ENCODE assay signal across 8 cellular contexts in the genomic region with DNA sequence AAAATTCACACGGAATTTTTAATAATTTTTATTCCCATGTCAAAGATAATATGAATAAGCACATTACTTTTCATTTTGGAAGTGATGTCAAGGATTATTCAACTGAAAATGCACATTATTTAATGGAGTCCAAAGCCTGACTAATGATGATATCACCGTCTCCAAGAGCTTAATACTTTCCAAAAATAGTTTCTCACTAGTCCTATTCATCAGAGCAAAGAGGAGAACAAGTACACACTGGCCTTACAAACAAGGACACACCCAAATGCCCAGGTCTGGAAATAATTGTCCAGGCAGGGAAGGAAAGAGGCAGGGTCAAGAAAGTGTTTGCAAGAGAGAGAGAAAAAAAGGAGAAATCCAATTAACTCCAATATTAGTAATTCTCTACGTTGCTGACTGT.
DNase-seq lines count a peak whose midpoint lies in the region; ATAC-seq and TF ChIP-seq lines count a peak whose summit lies in the region.

No MANE protein-coding gene starts in this region.

- H3K4me1 Mint-ChIP-seq in stimulated activated effector memory CD8-positive, alpha-beta T cell treated with anti-CD3 and anti-CD28 coated beads, Interleukin-12 subunit alpha, Interleukin-12 subunit beta, amount 100 ng/mL, for 72 hours = no peaks in the 10 kb centered on the region

- TF ChIP-seq POLR2A in body of pancreas (IDR thresholded peaks at IDR 0.05) = no peak

- peak overlapping the region; percentile 6; the same call in 1 of the 2 replicates for H3K9ac ChIP-seq in GM23248

- H3K4me2 ChIP-seq in GM23248 (ENCODE audit: unreplicated experiment) = peak overlapping the region; percentile 51

- no peaks in the 10 kb centered on the region for H3K36me3 Mint-ChIP-seq in stimulated activated effector memory CD8-positive, alpha-beta T cell treated with anti-CD3 and anti-CD28 coated beads, Interleukin-12 subunit alpha, Interleukin-12 subunit beta, amount 100 ng/mL, for 72 hours

- H3K27ac Mint-ChIP-seq in stimulated activated effector memory CD8-positive, alpha-beta T cell treated with anti-CD3 and anti-CD28 coated beads, Interleukin-12 subunit alpha, Interleukin-12 subunit beta, amount 100 ng/mL, for 72 hours = peak overlapping the region; percentile 39

- H3K27me3 ChIP-seq in GM23248 (replicated peaks; ENCODE audit: insufficient read depth) (no peaks in the 10 kb centered on the region), body of pancreas (no peaks in the 10 kb centered on the region), right cardiac atrium (ENCODE audit: control insufficient read depth, insufficient read depth) (no peaks in the 10 kb centered on the region)

- no peaks in the 10 kb centered on the region; the same call in 1 of the 2 replicates for H3K9me2 ChIP-seq in GM23248 (ENCODE audit: insufficient read depth)

- no peaks in the 10 kb centered on the region for H3K9me3 Mint-ChIP-seq in stimulated activated effector memory CD8-positive, alpha-beta T cell treated with anti-CD3 and anti-CD28 coated beads, Interleukin-12 subunit alpha, Interleukin-12 subunit beta, amount 100 ng/mL, for 72 hours

- intact Hi-C loops in body of pancreas (cut with DNase I) (loop anchor here (10.0 kb wide), 1 partner anchor 72 kb away; no protein-coding TSS in a partner anchor), right cardiac atrium (cut with DNase I) (no loop called here)

- H3K27ac ChIP-seq in GM23248 = peak overlapping the region; percentile 70
- H3K27ac ChIP-seq in body of pancreas = peak overlapping the region in 1 of 4 donors; percentile 1
- H3K27ac ChIP-seq in right cardiac atrium (ENCODE audit: low read length) = peak overlapping the region; percentile 79

- in situ Hi-C loops in GM23248 (cut with MboI) = no loop called here

- H3K4me1 ChIP-seq in GM23248 (ENCODE audit: insufficient read depth) (peaks cover 15% of the 10 kb centered on the region), body of pancreas (no peaks in the 10 kb centered on the region), right cardiac atrium (ENCODE audit: control insufficient read depth, insufficient read depth, low read length) (peaks cover 4% of the 10 kb centered on the region)

- peaks cover 16% of the 10 kb centered on the region for H3F3A ChIP-seq in GM23248 (ENCODE audit: insufficient read depth)

- 1 to 2% methylated on average over 3 of the region's 3 CpGs for WGBS in GM23248 (ENCODE audit: low coverage in 1 of 2, low lambda C conversion rate in 2 of 2, missing lambda C conversion rate in 2 of 2), 2 experiments
- WGBS in body of pancreas, 2 donors = 44 to 45% methylated on average over 3 of the region's 3 CpGs
- WGBS in right cardiac atrium = 40% methylated on average over 3 of the region's 3 CpGs

- TF ChIP-seq CTCF in body of pancreas (IDR thresholded peaks at IDR 0.05) = no peak

- peak overlapping the region; percentile 17 for H2AFZ ChIP-seq in GM23248

- H3K4me3 ChIP-seq in GM23248 = peak overlapping the region; percentile 15; the same call in 1 of the 2 replicates
- no peak overlapping the region for H3K4me3 ChIP-seq in body of pancreas
- H3K4me3 ChIP-seq in right cardiac atrium (ENCODE audit: low read length) = no peak overlapping the region

- peak; percentile 91 for DNase-seq in GM23248
- DNase-seq in body of pancreas = no peak
- DNase-seq in right cardiac atrium = no peak
- DNase-seq in stimulated activated effector memory CD8-positive, alpha-beta T cell treated with anti-CD3 and anti-CD28 coated beads, Interleukin-12 subunit alpha, Interleukin-12 subunit beta, amount 100 ng/mL, for 72 hours (ENCODE audit: low spot score in 2 of 2) = no peak
- no peak for DNase-seq in NCI-H2107 treated with DMSO at 0.1 percent for 48 hours (lab: John Stamatoyannopoulos, UW; ENCODE audit: unreplicated experiment)
- no peak for DNase-seq in mesenteric fat pad (ENCODE audit: low spot score)
- DNase-seq in activated CD4-positive, CD25-positive, alpha-beta regulatory T cell (lab: John Stamatoyannopoulos, UW) = no peak

- H3K36me3 ChIP-seq in GM23248 (ENCODE audit: low read depth) = no peaks in the 10 kb centered on the region
- H3K36me3 ChIP-seq in body of pancreas (replicated peaks in 1 of 2; ENCODE audit: insufficient read depth in 1 of 2, low read depth in 2 of 2) = no peaks in the 10 kb centered on the region

- no peaks in the 10 kb centered on the region for H4K20me1 ChIP-seq in GM23248 (ENCODE audit: insufficient read depth)

- H3K4me3 Mint-ChIP-seq in stimulated activated effector memory CD8-positive, alpha-beta T cell treated with anti-CD3 and anti-CD28 coated beads, Interleukin-12 subunit alpha, Interleukin-12 subunit beta, amount 100 ng/mL, for 72 hours = no peak overlapping the region

- ATAC-seq in body of pancreas = peak; percentile 38
- ATAC-seq in right cardiac atrium = peak; percentile 82 to 88
- ATAC-seq in stimulated activated effector memory CD8-positive, alpha-beta T cell treated with anti-CD3 and anti-CD28 coated beads, Interleukin-12 subunit alpha, Interleukin-12 subunit beta, amount 100 ng/mL, for 72 hours = no peak
- ATAC-seq in GM21367 (IDR thresholded peaks at IDR 0.05; ENCODE audit: unreplicated experiment) = no peak

- no peaks in the 10 kb centered on the region for H3K79me2 ChIP-seq in GM23248 (ENCODE audit: insufficient read depth)

- H3K9me3 ChIP-seq in GM23248 (ENCODE audit: low read depth) = no peaks in the 10 kb centered on the region
- H3K9me3 ChIP-seq in body of pancreas = no peaks in the 10 kb centered on the region
- no peaks in the 10 kb centered on the region for H3K9me3 ChIP-seq in right cardiac atrium (ENCODE audit: control insufficient read depth, low read length)

Comparison
In these comparisons a context has a peak if more than half of its experiments do, and no peak if none do; other contexts are left out.
1. ATAC-seq: peak in body of pancreas (single experiment) and right cardiac atrium (2 of 2); none in stimulated activated effector memory CD8-positive, alpha-beta T cell treated with anti-CD3 and anti-CD28 coated beads, Interleukin-12 subunit alpha, Interleukin-12 subunit beta, amount 100 ng/mL, for 72 hours (single experiment) and GM21367 (single experiment).